Comparison of ENCODE assay signal across 18 cellular contexts in genomic region chr2:181117176-181117925, GRCh38.
DNase-seq lines count a peak whose midpoint lies in the region; ATAC-seq and TF ChIP-seq lines count a peak whose summit lies in the region.
"Had no signal": no experiment of that assay in that cellular context is flagged by ENCODE, and none has a peak within 500 bp of the region (broad histone marks: within the 10 kb centered on the region; RNA-seq: fewer than 3 reads in every experiment).

No MANE protein-coding gene starts in this region.

- H3K9me3 ChIP-seq in HCT116 (ENCODE audit: control insufficient read depth in 1 of 2, insufficient read depth in 1 of 2, low read depth in 1 of 2, low read length in 2 of 2), result no peaks in the 10 kb centered on the region

- RAD21 ChIA-PET in HCT116 (lab: Charles Lee; ENCODE audit: low non-redundant PET in 1 of 2, low total read pairs in 2 of 2, uncharacterized antibody in 2 of 2, unreplicated experiment in 2 of 2), result no interaction called here

- peaks cover 7% of the 10 kb centered on the region for H3K36me3 Mint-ChIP-seq in natural killer cell
- peaks cover 12% of the 10 kb centered on the region for H3K36me3 Mint-ChIP-seq in natural killer cell treated with Interleukin-12 subunit alpha and Interleukin-12 subunit beta and Interleukin-15 and Interleukin-18, amount 100 ng/mL, for 72 hours
- H3K36me3 Mint-ChIP-seq: CD4-positive, CD25-positive, alpha-beta regulatory T cell had no signal

- H3K79me2 ChIP-seq in HCT116 (ENCODE audit: insufficient read depth, low read length), result no peaks in the 10 kb centered on the region

- no peaks in the 10 kb centered on the region for H3K36me3 ChIP-seq in HCT116 (ENCODE audit: control insufficient read depth in 1 of 2, insufficient read depth in 2 of 2, low read length in 2 of 2)

- intact Hi-C loops in natural killer cell (cut with micrococcal nuclease), result no loop called here
- intact Hi-C loops in HCT116 (cut with micrococcal nuclease), result no loop called here

- H3K27ac Mint-ChIP-seq in natural killer cell, result peak overlapping the region; percentile 65 to 79
- no peak overlapping the region for H3K27ac Mint-ChIP-seq in natural killer cell treated with Interleukin-12 subunit alpha and Interleukin-12 subunit beta and Interleukin-15 and Interleukin-18, amount 100 ng/mL, for 72 hours
- H3K27ac Mint-ChIP-seq: B cell had no signal

- no peak for DNase-seq in natural killer cell
- no peak for DNase-seq in natural killer cell treated with Interleukin-12 subunit alpha and Interleukin-12 subunit beta and Interleukin-15 and Interleukin-18, amount 100 ng/mL, for 72 hours (ENCODE audit: low spot score)
- no peak for DNase-seq in HCT116 (ENCODE audit: low read depth, low spot score)
- peak; percentile 94 for DNase-seq in NCI-H82 treated with DMSO at 0.1 percent for 48 hours (lab: John Stamatoyannopoulos, UW; ENCODE audit: unreplicated experiment)
- peak; percentile 14 for DNase-seq in myocyte (ENCODE audit: low read depth)
- DNase-seq in SHP77 treated with DMSO at 0.1 percent for 48 hours (lab: John Stamatoyannopoulos, UW), result no peak
- DNase-seq: CD4-positive, CD25-positive, alpha-beta regulatory T cell; DMS79 treated with DMSO at 0.1 percent for 48 hours; KG1; NCI-H1105; NCI-H187 treated with DMSO at 0.1 percent for 48 hours; NCI-H526; PC-9; SW 1271 had no signal

- ATAC-seq in natural killer cell (no peak), HCT116 (no peak), HG02588 (IDR thresholded peaks at IDR 0.05; ENCODE audit: unreplicated experiment) (no peak), GM18517 (IDR thresholded peaks at IDR 0.05; ENCODE audit: unreplicated experiment) (no peak)
- no peak for ATAC-seq in natural killer cell treated with Interleukin-12 subunit alpha and Interleukin-12 subunit beta and Interleukin-15 and Interleukin-18, amount 100 ng/mL, for 72 hours
- ATAC-seq: HepG2 had no signal

- no peak for TF ChIP-seq RAD21 in HCT116 (IDR thresholded peaks at IDR 0.05; ENCODE audit: low read depth)

- no peak overlapping the region for H3K4me2 ChIP-seq in HCT116 (ENCODE audit: low read length)
- H3K4me2 ChIP-seq: PC-9 had no signal

- H3K27ac ChIP-seq in HCT116 (ENCODE audit: low read depth, low read length), result no peak overlapping the region
- H3K27ac ChIP-seq: PC-9 had no signal

- no peaks in the 10 kb centered on the region for H3K27me3 Mint-ChIP-seq in natural killer cell (ENCODE audit: low read depth in 2 of 2)
- no peaks in the 10 kb centered on the region for H3K27me3 Mint-ChIP-seq in natural killer cell treated with Interleukin-12 subunit alpha and Interleukin-12 subunit beta and Interleukin-15 and Interleukin-18, amount 100 ng/mL, for 72 hours
- H3K27me3 Mint-ChIP-seq: B cell had no signal

- no peak overlapping the region for H3K9ac ChIP-seq in HCT116 (ENCODE audit: low read length)

- POLR2A ChIA-PET in HCT116 (lab: Charles Lee), result no interaction called here

- no peaks in the 10 kb centered on the region for H4K20me1 ChIP-seq in HCT116 (ENCODE audit: insufficient read depth)

- H3K4me3 Mint-ChIP-seq in natural killer cell, result no peak overlapping the region
- H3K4me3 Mint-ChIP-seq in natural killer cell treated with Interleukin-12 subunit alpha and Interleukin-12 subunit beta and Interleukin-15 and Interleukin-18, amount 100 ng/mL, for 72 hours, result no peak overlapping the region
- H3K4me3 Mint-ChIP-seq: B cell; CD4-positive, CD25-positive, alpha-beta regulatory T cell had no signal

- TF ChIP-seq CTCF in natural killer cell (IDR thresholded peaks at IDR 0.05) (no peak), HCT116 (IDR thresholded peaks at IDR 0.05 in 2 of 3, conservative IDR thresholded peaks at IDR 0.05 in 1 of 3; ENCODE audit: borderline replicate concordance in 1 of 3, insufficient read depth in 1 of 3, low read depth in 2 of 3, low read length in 2 of 3) (no peak)

- no TSS peak for BruUV-seq in HCT116 (replicated peaks; lab: Mats Ljungman, UMichigan)

- peak overlapping the region; percentile 21 for H2AFZ ChIP-seq in HCT116 (ENCODE audit: low read depth, low read length, poor library complexity, severe bottlenecking)
- H2AFZ ChIP-seq: PC-9 had no signal

- no peak overlapping the region for H3K4me3 ChIP-seq in HCT116 (replicated peaks in 1 of 2; ENCODE audit: low read depth in 1 of 2, low read length in 2 of 2)
- H3K4me3 ChIP-seq: PC-9 had no signal

- no peaks in the 10 kb centered on the region for H3K9me2 ChIP-seq in HCT116 (ENCODE audit: insufficient read depth)

- no peaks in the 10 kb centered on the region for H3K27me3 ChIP-seq in HCT116 (ENCODE audit: insufficient read depth, low read length)

- CTCF ChIA-PET in HCT116 (lab: Charles Lee), result interaction anchor here (1.3 kb wide), 1 partner anchor 598 kb away, joined by 5 read pairs; no protein-coding TSS in a partner anchor

- peaks cover 3 to 5% of the 10 kb centered on the region in 2 donors for H3K9me3 Mint-ChIP-seq in natural killer cell
- H3K9me3 Mint-ChIP-seq in natural killer cell treated with Interleukin-12 subunit alpha and Interleukin-12 subunit beta and Interleukin-15 and Interleukin-18, amount 100 ng/mL, for 72 hours, result peaks cover 3% of the 10 kb centered on the region

- no peak for TF ChIP-seq POLR2A in HCT116 (IDR thresholded peaks at IDR 0.05; ENCODE audit: borderline replicate concordance, extremely low read depth, insufficient read depth, insufficient read length)

- peaks cover 0 to 7% of the 10 kb centered on the region in 2 experiments; a peak in 1 of 4 replicates for H3K4me1 ChIP-seq in HCT116 (ENCODE audit: control insufficient read depth in 1 of 2, insufficient read depth in 2 of 2, low read length in 2 of 2)

- peaks cover 43 to 50% of the 10 kb centered on the region in 2 donors for H3K4me1 Mint-ChIP-seq in natural killer cell
- peaks cover 23 to 27% of the 10 kb centered on the region in 2 donors for H3K4me1 Mint-ChIP-seq in natural killer cell treated with Interleukin-12 subunit alpha and Interleukin-12 subunit beta and Interleukin-15 and Interleukin-18, amount 100 ng/mL, for 72 hours (ENCODE audit: low read depth in 2 of 2)
- H3K4me1 Mint-ChIP-seq: B cell had no signal

TF ChIP-seq in HCT116, 20 proteins besides CTCF, POLR2A, EP300 and RAD21 (continues in another document):
- TF ChIP-seq, protein P1, sequence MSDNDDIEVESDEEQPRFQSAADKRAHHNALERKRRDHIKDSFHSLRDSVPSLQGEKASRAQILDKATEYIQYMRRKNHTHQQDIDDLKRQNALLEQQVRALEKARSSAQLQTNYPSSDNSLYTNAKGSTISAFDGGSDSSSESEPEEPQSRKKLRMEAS (IDR thresholded peaks at IDR 0.05), result no peak
- TF ChIP-seq ZNF274 (IDR thresholded peaks at IDR 0.05; ENCODE audit: low read depth, low read length) (no peak), FOSL1 (IDR thresholded peaks at IDR 0.05; ENCODE audit: low read depth) (no peak), SRF (IDR thresholded peaks at IDR 0.05; ENCODE audit: low read depth) (no peak), CEBPB (IDR thresholded peaks at IDR 0.05; ENCODE audit: low read depth) (no peak), ATF3 (IDR thresholded peaks at IDR 0.05) (no peak), EZH2 (IDR thresholded peaks at IDR 0.05) (no peak), POLR2AphosphoS5 (IDR thresholded peaks at IDR 0.05; ENCODE audit: low read depth, low read length) (no peak), SIN3A (IDR thresholded peaks at IDR 0.05; ENCODE audit: low read depth) (no peak), YY1 (IDR thresholded peaks at IDR 0.05; ENCODE audit: extremely low read depth, insufficient replicate concordance, low read depth, low read length) (no peak), TCF7L2 (IDR thresholded peaks at IDR 0.05; ENCODE audit: borderline replicate concordance, extremely low read depth, insufficient read depth, insufficient read length) (no peak), EGR1 (IDR thresholded peaks at IDR 0.05; ENCODE audit: low read depth) (no peak), ELF1 (IDR thresholded peaks at IDR 0.05; ENCODE audit: borderline replicate concordance, low read depth) (no peak), JUND (IDR thresholded peaks at IDR 0.05) (no peak)
- TF ChIP-seq, protein P2, sequence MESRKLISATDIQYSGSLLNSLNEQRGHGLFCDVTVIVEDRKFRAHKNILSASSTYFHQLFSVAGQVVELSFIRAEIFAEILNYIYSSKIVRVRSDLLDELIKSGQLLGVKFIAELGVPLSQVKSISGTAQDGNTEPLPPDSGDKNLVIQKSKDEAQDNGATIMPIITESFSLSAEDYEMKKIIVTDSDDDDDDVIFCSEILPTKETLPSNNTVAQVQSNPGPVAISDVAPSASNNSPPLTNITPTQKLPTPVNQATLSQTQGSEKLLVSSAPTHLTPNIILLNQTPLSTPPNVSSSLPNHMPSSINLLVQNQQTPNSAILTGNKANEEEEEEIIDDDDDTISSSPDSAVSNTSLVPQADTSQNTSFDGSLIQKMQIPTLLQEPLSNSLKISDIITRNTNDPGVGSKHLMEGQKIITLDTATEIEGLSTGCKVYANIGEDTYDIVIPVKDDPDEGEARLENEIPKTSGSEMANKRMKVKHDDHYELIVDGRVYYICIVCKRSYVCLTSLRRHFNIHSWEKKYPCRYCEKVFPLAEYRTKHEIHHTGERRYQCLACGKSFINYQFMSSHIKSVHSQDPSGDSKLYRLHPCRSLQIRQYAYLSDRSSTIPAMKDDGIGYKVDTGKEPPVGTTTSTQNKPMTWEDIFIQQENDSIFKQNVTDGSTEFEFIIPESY (IDR thresholded peaks at IDR 0.05; ENCODE audit: extremely low read depth, insufficient replicate concordance, low read length), result no peak

Comparison
In these comparisons a context has a peak if more than half of its experiments do, and no peak if none do; other contexts are left out.
1. H3K27ac Mint-ChIP-seq: peak in natural killer cell (2 of 2); none in natural killer cell treated with Interleukin-12 subunit alpha and Interleukin-12 subunit beta and Interleukin-15 and Interleukin-18, amount 100 ng/mL, for 72 hours (0 of 2).
2. DNase-seq: peak in NCI-H82 treated with DMSO at 0.1 percent for 48 hours (single experiment) and myocyte (single experiment); none in natural killer cell (single experiment), natural killer cell treated with Interleukin-12 subunit alpha and Interleukin-12 subunit beta and Interleukin-15 and Interleukin-18, amount 100 ng/mL, for 72 hours (single experiment), HCT116 (single experiment) and SHP77 treated with DMSO at 0.1 percent for 48 hours (single experiment).